ENCODE assay signal across 10 cellular contexts in the genomic region with DNA sequence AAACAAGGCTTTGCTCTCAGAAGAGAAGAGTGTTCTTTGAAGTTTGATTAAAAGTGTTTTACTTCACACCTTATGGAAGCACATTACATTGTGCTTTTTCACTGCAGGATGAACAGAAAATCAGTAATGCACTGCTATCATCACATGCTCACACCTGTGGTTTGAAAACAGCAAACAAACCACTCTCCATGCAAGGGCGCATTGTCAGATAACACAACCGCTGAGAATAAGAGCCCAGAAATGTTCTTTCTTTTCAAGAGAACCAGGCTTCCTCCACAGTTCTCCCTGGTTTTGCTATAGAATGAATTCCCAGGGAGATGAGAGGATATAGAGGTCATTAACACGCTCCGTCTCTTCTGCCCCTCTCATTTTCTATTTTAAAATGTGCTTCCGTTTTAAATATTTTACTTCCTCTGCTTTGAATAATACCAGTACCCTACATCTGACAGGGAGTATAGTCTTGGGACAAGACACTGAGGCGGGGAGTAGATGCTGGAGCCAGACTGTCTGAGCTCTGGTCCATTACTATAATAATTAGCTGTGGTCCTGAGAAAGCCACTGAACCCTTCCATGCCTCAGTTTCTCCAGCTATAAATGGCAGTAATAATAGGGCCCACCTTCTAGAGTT.
DNase-seq lines count a peak whose midpoint lies in the region; ATAC-seq and TF ChIP-seq lines count a peak whose summit lies in the region.
"Had no signal": no experiment of that assay in that cellular context is flagged by ENCODE, and none has a peak within 500 bp of the region (broad histone marks: within the 10 kb centered on the region; RNA-seq: fewer than 3 reads in every experiment).

No MANE protein-coding gene starts in this region.

- H3K9ac ChIP-seq in KMS-11: no peak overlapping the region; the same call in 1 of the 2 replicates

- H3K4me2 ChIP-seq in KMS-11: peak overlapping the region; percentile 56

- peak overlapping the region; percentile 51 for H2AFZ ChIP-seq in KMS-11 (ENCODE audit: low read depth)

- H3K27ac ChIP-seq in KMS-11: peak overlapping the region; percentile 70
- H3K27ac ChIP-seq: right lobe of liver, transverse colon had no signal

- DNase-seq in activated CD4-positive, alpha-beta T cell treated with anti-CD3 and anti-CD28 coated beads, Interleukin-2, amount 10 ng/mL, durations not matched to agents 24 days and 14 days: peak; percentile 66
- DNase-seq in activated CD4-positive, alpha-beta T cell treated with anti-CD3 and anti-CD28 coated beads, Interleukin-2, amount 50 U/mL, for 1 hour: no peak
- DNase-seq in OCI-M2 (lab: John Stamatoyannopoulos, UW; ENCODE audit: unreplicated experiment): no peak
- DNase-seq in middle frontal gyrus (ENCODE audit: extremely low spot score, low spot score): no peak
- DNase-seq: right lobe of liver, transverse colon had no signal

- TF ChIP-seq CTCF in KMS-11 (conservative IDR thresholded peaks at IDR 0.05; ENCODE audit: low read depth, low read length) (no peak), nephron (IDR thresholded peaks at IDR 0.05; ENCODE audit: unreplicated experiment in 3 of 3) (no peak)

- intact Hi-C loops in activated CD4-positive, alpha-beta T cell treated with anti-CD3 and anti-CD28 coated beads, Interleukin-2, amount 10 ng/mL, durations not matched to agents 24 days and 14 days (cut with micrococcal nuclease): no loop called here

- H3K9me3 Mint-ChIP-seq in activated CD4-positive, alpha-beta T cell treated with anti-CD3 and anti-CD28 coated beads, Interleukin-2, amount 10 ng/mL, durations not matched to agents 24 days and 14 days: no peaks in the 10 kb centered on the region
- no peaks in the 10 kb centered on the region for H3K9me3 Mint-ChIP-seq in activated naive CD8-positive, alpha-beta T cell (ENCODE audit: low read depth)
- H3K9me3 Mint-ChIP-seq in nephron: no peaks in the 10 kb centered on the region

- H4K20me1 ChIP-seq in KMS-11 (ENCODE audit: insufficient read depth): no peaks in the 10 kb centered on the region

- H3K36me3 ChIP-seq in KMS-11 (ENCODE audit: insufficient read depth): no peaks in the 10 kb centered on the region
- H3K36me3 ChIP-seq: right lobe of liver, transverse colon had no signal

- no peaks in the 10 kb centered on the region for H3K79me2 ChIP-seq in KMS-11 (ENCODE audit: insufficient read depth, low read depth)

- ATAC-seq in HG03196 (IDR thresholded peaks at IDR 0.05; ENCODE audit: unreplicated experiment): no peak

- peaks cover 39% of the 10 kb centered on the region for H3K4me1 ChIP-seq in KMS-11 (ENCODE audit: low read depth, poor library complexity, severe bottlenecking)
- H3K4me1 ChIP-seq: right lobe of liver had no signal

- H3K4me3 ChIP-seq in KMS-11 (IDR thresholded peaks at IDR 0.05; ENCODE audit: insufficient read depth, low read depth, low read length): no peak overlapping the region
- H3K4me3 ChIP-seq: right lobe of liver, transverse colon had no signal

- no peaks in the 10 kb centered on the region for H3K27me3 Mint-ChIP-seq in activated CD4-positive, alpha-beta T cell treated with anti-CD3 and anti-CD28 coated beads, Interleukin-2, amount 10 ng/mL, durations not matched to agents 24 days and 14 days
- no peaks in the 10 kb centered on the region for H3K27me3 Mint-ChIP-seq in activated naive CD8-positive, alpha-beta T cell
- no peaks in the 10 kb centered on the region for H3K27me3 Mint-ChIP-seq in nephron (ENCODE audit: low read depth)

- H3K4me1 Mint-ChIP-seq in activated CD4-positive, alpha-beta T cell treated with anti-CD3 and anti-CD28 coated beads, Interleukin-2, amount 10 ng/mL, durations not matched to agents 24 days and 14 days: peaks cover 32% of the 10 kb centered on the region
- peaks cover 32% of the 10 kb centered on the region for H3K4me1 Mint-ChIP-seq in activated naive CD8-positive, alpha-beta T cell (ENCODE audit: low read depth)
- H3K4me1 Mint-ChIP-seq in nephron: peaks cover 34% of the 10 kb centered on the region

- peak overlapping the region; percentile 2 for H3K4me3 Mint-ChIP-seq in activated CD4-positive, alpha-beta T cell treated with anti-CD3 and anti-CD28 coated beads, Interleukin-2, amount 10 ng/mL, durations not matched to agents 24 days and 14 days
- peak overlapping the region; percentile 69 for H3K4me3 Mint-ChIP-seq in activated naive CD8-positive, alpha-beta T cell
- H3K4me3 Mint-ChIP-seq in nephron: no peak overlapping the region

- no peaks in the 10 kb centered on the region for H3K27me3 ChIP-seq in KMS-11 (ENCODE audit: insufficient read depth, low read depth)
- H3K27me3 ChIP-seq: right lobe of liver, transverse colon had no signal

- no peaks in the 10 kb centered on the region for H3K36me3 Mint-ChIP-seq in activated CD4-positive, alpha-beta T cell treated with anti-CD3 and anti-CD28 coated beads, Interleukin-2, amount 10 ng/mL, durations not matched to agents 24 days and 14 days (ENCODE audit: low read depth)
- no peaks in the 10 kb centered on the region for H3K36me3 Mint-ChIP-seq in activated naive CD8-positive, alpha-beta T cell
- no peaks in the 10 kb centered on the region for H3K36me3 Mint-ChIP-seq in nephron (ENCODE audit: low read depth)

- H3K27ac Mint-ChIP-seq in activated CD4-positive, alpha-beta T cell treated with anti-CD3 and anti-CD28 coated beads, Interleukin-2, amount 10 ng/mL, durations not matched to agents 24 days and 14 days: no peak overlapping the region
- peak overlapping the region; percentile 30 for H3K27ac Mint-ChIP-seq in activated naive CD8-positive, alpha-beta T cell
- peak overlapping the region; percentile 0 to 42 (median 6) for H3K27ac Mint-ChIP-seq in nephron

Comparison
In these comparisons a context has a peak if more than half of its experiments do, and no peak if none do; other contexts are left out.
1. H3K4me3 Mint-ChIP-seq: peak in activated CD4-positive, alpha-beta T cell treated with anti-CD3 and anti-CD28 coated beads, Interleukin-2, amount 10 ng/mL, durations not matched to agents 24 days and 14 days (single experiment) and activated naive CD8-positive, alpha-beta T cell (single experiment); none in nephron (0 of 3).